ENCODE assay signal across 9 cellular contexts in genomic region chr16:67884684-67885083, GRCh38. TPM values are rescaled to one million over a fixed set of nuclear protein-coding genes. Genes with fewer than 3 reads are reported as not detected.
DNase-seq lines count a peak whose midpoint lies in the region; ATAC-seq, FAIRE-seq and TF ChIP-seq lines count a peak whose summit lies in the region.
"Had no signal": no experiment of that assay in that cellular context is flagged by ENCODE, and none has a peak within 500 bp of the region (broad histone marks: within the 10 kb centered on the region; RNA-seq: fewer than 3 reads in every experiment).

NRN1L (plus strand) TSS chr16:67884885; CDS start chr16:67884904, 19 bp downstream.

- H3K9ac ChIP-seq in GM12878 (ENCODE audit: control insufficient read depth, insufficient read depth, low read length), result no peak within 1 kb of the TSS

- no peaks in the 10 kb centered on the region for H3K27me3 Mint-ChIP-seq in activated naive CD4-positive, alpha-beta T cell treated with anti-CD3 and anti-CD28 coated beads, Interleukin-2, amount 10 ng/mL, durations not matched to agents 7 days and 5 days

- H3K4me3 ChIP-seq in GM12878 (no peak within 1 kb of the TSS), gastrocnemius medialis (peak within 1 kb of the TSS in 1 of 4 donors; percentile 34)
- H3K4me3 ChIP-seq: BLaER1 treated with 17β-estradiol and CSF1 and Interleukin-3, amounts not matched to agents 10 nM and 100 nM had no signal

- TF ChIP-seq RAD21 in GM12878 (IDR thresholded peaks at IDR 0.05; ENCODE audit: insufficient read depth, low read depth, low read length), result no peak

- H3K4me2 ChIP-seq in GM12878 (ENCODE audit: control insufficient read depth, insufficient read depth), result no peak within 1 kb of the TSS
- H3K4me2 ChIP-seq: BLaER1 treated with 17β-estradiol and CSF1 and Interleukin-3, amounts not matched to agents 10 nM and 100 nM had no signal

- H3K4me3 Mint-ChIP-seq in activated naive CD4-positive, alpha-beta T cell treated with anti-CD3 and anti-CD28 coated beads, Interleukin-2, amount 10 ng/mL, durations not matched to agents 7 days and 5 days, result no peak within 1 kb of the TSS

- in situ Hi-C loops in GM12878 (cut with MboI) (no loop called here), gastrocnemius medialis (cut with MboI; ENCODE audit: low sequenced_read_pairs in 4 of 4) (loop anchor here in 1 of 4 donors (10.0 kb wide), 1 partner anchor 50 kb away; the partner anchor contains the start of genes CTRL and PSMB10)

- WGBS in GM12878 (ENCODE audit: insufficient coverage, insufficient replicate concordance, low lambda C conversion rate, missing lambda C conversion rate), result 99% methylated on average over 22 of the region's 22 CpGs

- intact Hi-C loops in GM12878 (cut with micrococcal nuclease; ENCODE audit: unreplicated experiment), result loop anchor here (5.0 kb wide), 1 partner anchor 343 kb away; no protein-coding TSS in a partner anchor
- intact Hi-C loops in gastrocnemius medialis (cut with DNase I; ENCODE audit: low total_unique reads), result loop anchor here (1.0 to 5.0 kb wide), 2 partner anchors 44 to 158 kb away; no protein-coding TSS in a partner anchor

- H3K36me3 ChIP-seq in GM12878 (ENCODE audit: control insufficient read depth in 2 of 2, insufficient read depth in 2 of 2, low read length in 1 of 2), result peaks cover 9 to 39% of the 10 kb centered on the region in 2 experiments; a peak in 3 of 4 replicates
- peaks cover 0 to 34% of the 10 kb centered on the region in 2 donors for H3K36me3 ChIP-seq in gastrocnemius medialis

- ATAC-seq in GM12878 (no peak), gastrocnemius medialis (peak; percentile 8 to 33), GM21619 (IDR thresholded peaks at IDR 0.05; ENCODE audit: unreplicated experiment) (no peak), GM19035 (IDR thresholded peaks at IDR 0.05; ENCODE audit: unreplicated experiment) (no peak), GM21825 (IDR thresholded peaks at IDR 0.05; ENCODE audit: unreplicated experiment) (no peak)

- peaks cover 35% of the 10 kb centered on the region for H3K36me3 Mint-ChIP-seq in activated naive CD4-positive, alpha-beta T cell treated with anti-CD3 and anti-CD28 coated beads, Interleukin-2, amount 10 ng/mL, durations not matched to agents 7 days and 5 days

- TF ChIP-seq POLR2A in GM12878 (IDR thresholded peaks at IDR 0.05; ENCODE audit: low read depth, low read length) (0 out of 2 replicates have a peak, but pooled peaks have one; percentile 39), gastrocnemius medialis (IDR thresholded peaks at IDR 0.05) (peak in 1 of 2 donors; percentile 14)

- CTCF ChIA-PET in activated naive CD4-positive, alpha-beta T cell treated with anti-CD3 and anti-CD28 coated beads, Interleukin-2, amount 10 ng/mL, durations not matched to agents 7 days and 5 days (lab: Charles Lee), result interaction anchor here (0.9 to 4.7 kb wide), 20 partner anchors 8 to 363 kb away, joined by 3 to 39 read pairs (median 8); partner anchors contain the start of genes EDC4, NFATC3 and PSKH1
- CTCF ChIA-PET in GM12878 (lab: Yijun Ruan, JAX), result interaction anchor here (0.9 to 5.6 kb wide), 13 partner anchors 8 to 156 kb away, joined by 3 to 39 read pairs (median 5); partner anchors contain the start of genes EDC4, NUTF2, PSKH1 and PSMB10

- POLR2A ChIA-PET in GM12878 (lab: Charles Lee), result interaction anchor here (1.3 kb wide), 1 partner anchor 13 kb away, joined by 3 read pairs; no protein-coding TSS in a partner anchor

- peak within 1 kb of the TSS; percentile 45 for H3K27ac Mint-ChIP-seq in activated naive CD4-positive, alpha-beta T cell treated with anti-CD3 and anti-CD28 coated beads, Interleukin-2, amount 10 ng/mL, durations not matched to agents 7 days and 5 days

- H3K79me2 ChIP-seq in GM12878 (ENCODE audit: control insufficient read depth, insufficient read depth, low read length), result no peaks in the 10 kb centered on the region

- H3K27me3 ChIP-seq in GM12878 (replicated peaks in 1 of 2; ENCODE audit: control insufficient read depth in 2 of 2, insufficient read depth in 2 of 2, low read length in 1 of 2), result no peaks in the 10 kb centered on the region
- no peaks in the 10 kb centered on the region for H3K27me3 ChIP-seq in gastrocnemius medialis
- H3K27me3 ChIP-seq: BLaER1 treated with 17β-estradiol and CSF1 and Interleukin-3, amounts not matched to agents 10 nM and 100 nM had no signal

- RAD21 ChIA-PET in GM12878 (lab: Charles Lee; ENCODE audit: unreplicated experiment), result interaction anchor here (0.6 to 3.2 kb wide), 4 partner anchors 16 to 177 kb away, joined by 3 to 14 read pairs (median 4); no protein-coding TSS in a partner anchor

- H2AFZ ChIP-seq in GM12878 (ENCODE audit: control insufficient read depth, low read depth, low read length), result no peak within 1 kb of the TSS

- H3K4me1 ChIP-seq in GM12878 (ENCODE audit: control insufficient read depth, insufficient read depth, low read length) (no peaks in the 10 kb centered on the region), gastrocnemius medialis (peaks cover 51 to 52% of the 10 kb centered on the region in 2 donors)
- H3K4me1 ChIP-seq: BLaER1 treated with 17β-estradiol and CSF1 and Interleukin-3, amounts not matched to agents 10 nM and 100 nM had no signal

- H3K9me3 ChIP-seq in GM12878 (replicated peaks; ENCODE audit: control insufficient read depth, insufficient read depth, low read length) (no peaks in the 10 kb centered on the region), gastrocnemius medialis (no peaks in the 10 kb centered on the region)
- H3K9me3 ChIP-seq: BLaER1 treated with 17β-estradiol and CSF1 and Interleukin-3, amounts not matched to agents 10 nM and 100 nM had no signal

- H3K9me3 Mint-ChIP-seq in activated naive CD4-positive, alpha-beta T cell treated with anti-CD3 and anti-CD28 coated beads, Interleukin-2, amount 10 ng/mL, durations not matched to agents 7 days and 5 days, result no peaks in the 10 kb centered on the region

- TF ChIP-seq CTCF in GM12878 (IDR thresholded peaks at IDR 0.05 in 2 of 3, conservative IDR thresholded peaks at IDR 0.05 in 1 of 3; ENCODE audit: control insufficient read depth in 2 of 3, extremely low read depth in 1 of 3, insufficient read depth in 1 of 3, low read depth in 3 of 3, low read length in 3 of 3) (no peak), gastrocnemius medialis (IDR thresholded peaks at IDR 0.05 in 4 of 5, conservative IDR thresholded peaks at IDR 0.05 in 1 of 5) (no peak)

- SMC1A ChIA-PET in GM12878 (lab: Charles Lee; ENCODE audit: uncharacterized antibody, unreplicated experiment), result interaction anchor here (1.3 to 2.2 kb wide), 5 partner anchors 8 to 234 kb away, joined by 3 to 14 read pairs (median 5); partner anchors contain the start of gene PSKH1

- BruUV-seq in GM12878 (replicated peaks; lab: Mats Ljungman, UMichigan), result no TSS peak

- no peak for FAIRE-seq in GM12878 (lab: Jason Lieb, UNC)

- H3K27ac ChIP-seq in GM12878 (ENCODE audit: control insufficient read depth, insufficient read depth) (no peak within 1 kb of the TSS), gastrocnemius medialis (peak within 1 kb of the TSS; percentile 87 to 95 (median 90))
- H3K27ac ChIP-seq: BLaER1 treated with 17β-estradiol and CSF1 and Interleukin-3, amounts not matched to agents 10 nM and 100 nM had no signal

- no peaks in the 10 kb centered on the region for H4K20me1 ChIP-seq in GM12878 (ENCODE audit: control insufficient read depth, insufficient read depth)

- H3K4me1 Mint-ChIP-seq in activated naive CD4-positive, alpha-beta T cell treated with anti-CD3 and anti-CD28 coated beads, Interleukin-2, amount 10 ng/mL, durations not matched to agents 7 days and 5 days, result no peaks in the 10 kb centered on the region

- DNase-seq in activated naive CD4-positive, alpha-beta T cell treated with anti-CD3 and anti-CD28 coated beads, Interleukin-2, amount 10 ng/mL, durations not matched to agents 7 days and 5 days, result no peak
- DNase-seq in activated naive CD4-positive, alpha-beta T cell (lab: John Stamatoyannopoulos, UW), result no peak
- DNase-seq in GM12878 (ENCODE audit: low read depth, low spot score), result no peak
- peak; percentile 68 for DNase-seq in iPS DF 19.7 (ENCODE audit: low read depth, low spot score)
- DNase-seq in gastrocnemius medialis, result peak; percentile 72 to 84

- TF ChIP-seq EP300 in GM12878 (IDR thresholded peaks at IDR 0.05; ENCODE audit: borderline replicate concordance in 1 of 2, control insufficient read depth in 1 of 2, low read depth in 2 of 2, low read length in 2 of 2), result no peak

TF ChIP-seq in GM12878, 131 proteins besides CTCF, POLR2A, EP300 and RAD21 (continues in another document):
- TF ChIP-seq HDAC2 (IDR thresholded peaks at IDR 0.05), result no peak

RNA-seq across cellular contexts. Expression of gene NRN1L, which starts in this region (rescaled TPM):
- total RNA-seq in GM12878 (2013; cell fraction: nucleolus; rRNA removed), result not detected in 2 replicates
- total RNA-seq in GM12878 (2014; rRNA removed) (0.40 TPM in 1 of 2 replicates, not detected in the other), GM12878 (2014; rRNA removed; fragmentation: Illumina TruSeq; extraction: Trizol) (not detected in 2 replicates), GM12878 (2021) (0.92 TPM in 1 of 2 replicates, not detected in the other), gastrocnemius medialis (1 to 10 TPM in 2 of 4 donors, under 1 TPM in 1, not detected in 1; 0.87 to 2.8 (median 1.1) TPM)
- polyA plus RNA-seq in GM12878 (2011; ENCODE audit: low read depth), result not detected
- polyA plus RNA-seq in GM12878 (2011; rRNA removed) (0.20 TPM in 1 of 2 replicates, not detected in the other), GM12878 (2014; fragmentation: Illumina TruSeq; extraction: Trizol) (0.28 TPM in 1 of 2 replicates, not detected in the other), GM12878 (2014; fragmentation: Nextera tagmentation; extraction: Ambion mirVana) (under 1 TPM in 1 of 2 experiments, not detected in 1; 0.11 TPM), GM12878 (2014; rRNA removed) (0.60 and 0.99 TPM in 2 replicates), GM12878 (2016; fragmentation: Nextera tagmentation; extraction: Ambion mirVana) (under 1 TPM in 1 of 2 experiments, not detected in 1; 0.21 TPM)
- 0.31 and 0.60 TPM in 2 replicates for polyA plus RNA-seq in GM12878 (2011; cell fraction: cytosol; rRNA removed)
- 4.7 and 5.7 TPM in 2 replicates for polyA plus RNA-seq in GM12878 (2011; cell fraction: nucleus; rRNA removed)
- 0.81 and 2.4 TPM in 2 replicates for polyA plus RNA-seq in GM12878 (2012)
- polyA minus RNA-seq in GM12878 (2011; rRNA and poly(A)+ RNA removed), result 0.36 TPM in 1 of 2 replicates, not detected in the other
- polyA minus RNA-seq in GM12878 (2011; cell fraction: cytosol; rRNA and poly(A)+ RNA removed), result not detected in 2 replicates
- 0.48 TPM in 1 of 2 replicates, not detected in the other for polyA minus RNA-seq in GM12878 (2011; cell fraction: nucleus; rRNA and poly(A)+ RNA removed)

Comparison
In these comparisons a context has a peak if more than half of its experiments do, and no peak if none do; other contexts are left out.
1. DNase-seq: peak in iPS DF 19.7 (single experiment) and gastrocnemius medialis (2 of 2); none in activated naive CD4-positive, alpha-beta T cell treated with anti-CD3 and anti-CD28 coated beads, Interleukin-2, amount 10 ng/mL, durations not matched to agents 7 days and 5 days (single experiment), activated naive CD4-positive, alpha-beta T cell (0 of 4) and GM12878 (single experiment).
2. ATAC-seq: peak in gastrocnemius medialis (2 of 2); none in GM12878 (single experiment), GM21619 (single experiment), GM19035 (single experiment) and GM21825 (single experiment).